11 cellular contexts compared by ENCODE assay signal in the genomic region with DNA sequence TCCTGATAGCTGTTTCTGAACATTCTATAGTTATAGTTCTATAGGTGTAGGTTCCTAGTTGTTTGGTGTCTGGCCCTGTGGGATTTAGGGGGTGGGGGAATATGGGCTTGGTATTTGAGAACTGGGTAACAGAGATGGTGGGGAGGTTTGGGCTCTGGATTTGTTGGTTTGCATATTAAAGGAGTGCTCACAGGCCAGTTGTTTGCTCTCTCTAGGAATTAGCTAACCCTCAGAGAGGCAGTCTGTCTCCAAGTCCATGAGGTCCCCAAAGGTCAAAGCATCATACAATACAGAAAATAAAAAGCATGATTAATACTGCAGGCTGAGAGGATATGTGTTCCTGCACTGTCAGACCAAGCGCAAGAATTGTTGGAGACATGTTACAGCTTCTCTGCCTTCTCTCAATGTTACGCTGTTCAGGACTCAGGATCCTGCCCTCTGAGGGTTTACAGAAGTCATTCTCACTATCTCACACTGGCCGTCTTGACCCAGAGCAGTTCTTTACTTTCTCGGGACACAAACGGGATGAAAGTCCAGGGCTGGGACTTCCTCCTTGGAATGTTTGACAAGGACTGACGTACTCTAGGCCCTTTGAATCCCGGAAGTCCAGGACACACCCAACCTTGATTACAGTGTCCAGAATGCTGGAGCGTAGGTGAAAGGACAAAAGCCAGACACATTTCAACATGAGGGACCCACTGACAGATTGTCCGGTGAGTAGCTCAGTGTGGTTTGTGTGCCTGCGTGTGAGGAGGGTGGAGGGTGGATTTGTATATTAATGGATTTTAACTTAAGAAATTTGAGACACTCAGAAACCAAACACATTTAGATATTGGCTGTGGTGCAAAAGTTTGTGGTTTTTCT. TPM values are rescaled to one million over a fixed set of nuclear protein-coding genes. Genes with fewer than 3 reads are reported as not detected.
A peak's percentile ranks its signal among the peaks of the same experiment; 100 is the strongest.
DNase-seq lines count a peak whose midpoint lies in the region; ATAC-seq and TF ChIP-seq lines count a peak whose summit lies in the region.
"Had no signal": no experiment of that assay in that cellular context is flagged by ENCODE, and none has a peak within 500 bp of the region (broad histone marks: within the 10 kb centered on the region; RNA-seq: fewer than 3 reads in every experiment).

A gene with protein sequence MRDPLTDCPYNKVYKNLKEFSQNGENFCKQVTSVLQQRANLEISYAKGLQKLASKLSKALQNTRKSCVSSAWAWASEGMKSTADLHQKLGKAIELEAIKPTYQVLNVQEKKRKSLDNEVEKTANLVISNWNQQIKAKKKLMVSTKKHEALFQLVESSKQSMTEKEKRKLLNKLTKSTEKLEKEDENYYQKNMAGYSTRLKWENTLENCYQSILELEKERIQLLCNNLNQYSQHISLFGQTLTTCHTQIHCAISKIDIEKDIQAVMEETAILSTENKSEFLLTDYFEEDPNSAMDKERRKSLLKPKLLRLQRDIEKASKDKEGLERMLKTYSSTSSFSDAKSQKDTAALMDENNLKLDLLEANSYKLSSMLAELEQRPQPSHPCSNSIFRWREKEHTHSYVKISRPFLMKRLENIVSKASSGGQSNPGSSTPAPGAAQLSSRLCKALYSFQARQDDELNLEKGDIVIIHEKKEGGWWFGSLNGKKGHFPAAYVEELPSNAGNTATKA (plus strand): TSS at position 677 of the 864 bp plus-strand sequence. CDS start 10 bp downstream, at position 687.

- in situ Hi-C loops in astrocyte of the cerebellum (cut with HindIII; ENCODE audit: low sequenced_read_pairs), result no loop called here

- H3K27me3 ChIP-seq in right cardiac atrium (ENCODE audit: control insufficient read depth, insufficient read depth), result no peaks in the 10 kb centered on the region

- DNase-seq in GM03348 (ENCODE audit: low spot score), result peak; percentile 54
- DNase-seq in astrocyte of the cerebellum (ENCODE audit: low read depth), result peak; percentile 60
- peak; percentile 39 to 58 (median 52) for DNase-seq in right cardiac atrium
- DNase-seq in sciatic nerve (ENCODE audit: low spot score), result no peak
- DNase-seq in hypothalamus (lab: John Stamatoyannopoulos, UW), result no peak
- DNase-seq in activated T-cell treated with anti-CD3 and anti-CD28 coated beads, Interleukin-2, amount 50 U/mL, for 1 hour, result no peak
- no peak for DNase-seq in NCI-H2107 treated with DMSO at 0.1 percent for 48 hours (lab: John Stamatoyannopoulos, UW; ENCODE audit: unreplicated experiment)
- no peak for DNase-seq in T1000 (lab: John Stamatoyannopoulos, UW)
- DNase-seq: activated naive CD8-positive, alpha-beta T cell treated with anti-CD3 and anti-CD28 coated beads, Interleukin-2, amount 50 U/mL, for 24 hours; kidney glomerular epithelial cell; NCI-H345 had no signal

- WGBS in right cardiac atrium, result 21% methylated on average over 10 of the region's 10 CpGs

- H3K9me3 ChIP-seq in right cardiac atrium (ENCODE audit: control insufficient read depth, low read length), result no peaks in the 10 kb centered on the region

- H3K27ac ChIP-seq in right cardiac atrium (ENCODE audit: low read length), result peak within 1 kb of the TSS; percentile 83

- H3K4me3 ChIP-seq in astrocyte of the cerebellum (ENCODE audit: low read depth, low read length) (no peak within 1 kb of the TSS), right cardiac atrium (ENCODE audit: low read length) (peak within 1 kb of the TSS; percentile 72)

- ATAC-seq in right cardiac atrium, result peak; percentile 91 to 94
- ATAC-seq in sciatic nerve, result peak; percentile 74
- ATAC-seq: activated naive CD8-positive, alpha-beta T cell treated with anti-CD3 and anti-CD28 coated beads, Interleukin-2, amount 50 U/mL, for 24 hours had no signal

- no peak for TF ChIP-seq CTCF in astrocyte of the cerebellum (IDR thresholded peaks at IDR 0.05; ENCODE audit: low read depth, low read length, missing control alignments)

- intact Hi-C loops in right cardiac atrium (cut with DNase I) (no loop called here), sciatic nerve (cut with DNase I) (no loop called here)

- peaks cover 3% of the 10 kb centered on the region for H3K4me1 ChIP-seq in right cardiac atrium (ENCODE audit: control insufficient read depth, insufficient read depth, low read length)

RNA-seq across cellular contexts. Expression of the gene that starts here (rescaled TPM):
- 10 to 100 TPM; 21.2 to 33.2 (median 24.9) TPM for total RNA-seq in right cardiac atrium
- 31.8 TPM for polyA plus RNA-seq in right cardiac atrium
- 36.2 TPM for total RNA-seq in sciatic nerve

Comparison
In these comparisons a context has a peak if more than half of its experiments do, and no peak if none do; other contexts are left out.
1. DNase-seq: peak in GM03348 (single experiment), astrocyte of the cerebellum (single experiment) and right cardiac atrium (3 of 3); none in sciatic nerve (single experiment), hypothalamus (0 of 51), activated T-cell treated with anti-CD3 and anti-CD28 coated beads, Interleukin-2, amount 50 U/mL, for 1 hour (single experiment), NCI-H2107 treated with DMSO at 0.1 percent for 48 hours (single experiment) and T1000 (single experiment).